1 cellular context compared by ENCODE assay signal in genomic region chr15:77797270-77797669, GRCh38.
TF ChIP-seq lines count a peak whose summit lies in the region.

No MANE protein-coding gene starts in this region.

TF ChIP-seq in GM12878, 131 proteins besides CTCF, POLR2A, EP300 and RAD21 (continued from another document):
- TF ChIP-seq RB1 (IDR thresholded peaks at IDR 0.05; ENCODE audit: borderline replicate concordance), result no peak
- TF ChIP-seq TBL1XR1 (IDR thresholded peaks at IDR 0.05; ENCODE audit: low read depth, low read length), result no peak
- TF ChIP-seq CBX5 (IDR thresholded peaks at IDR 0.05; ENCODE audit: low read depth), result no peak
- TF ChIP-seq FOXK2 (IDR thresholded peaks at IDR 0.05), result no peak
- TF ChIP-seq MEF2A (IDR thresholded peaks at IDR 0.05; ENCODE audit: insufficient read depth, low read depth, low read length), result no peak
